1 cellular context compared by ENCODE assay signal in the genomic region with DNA sequence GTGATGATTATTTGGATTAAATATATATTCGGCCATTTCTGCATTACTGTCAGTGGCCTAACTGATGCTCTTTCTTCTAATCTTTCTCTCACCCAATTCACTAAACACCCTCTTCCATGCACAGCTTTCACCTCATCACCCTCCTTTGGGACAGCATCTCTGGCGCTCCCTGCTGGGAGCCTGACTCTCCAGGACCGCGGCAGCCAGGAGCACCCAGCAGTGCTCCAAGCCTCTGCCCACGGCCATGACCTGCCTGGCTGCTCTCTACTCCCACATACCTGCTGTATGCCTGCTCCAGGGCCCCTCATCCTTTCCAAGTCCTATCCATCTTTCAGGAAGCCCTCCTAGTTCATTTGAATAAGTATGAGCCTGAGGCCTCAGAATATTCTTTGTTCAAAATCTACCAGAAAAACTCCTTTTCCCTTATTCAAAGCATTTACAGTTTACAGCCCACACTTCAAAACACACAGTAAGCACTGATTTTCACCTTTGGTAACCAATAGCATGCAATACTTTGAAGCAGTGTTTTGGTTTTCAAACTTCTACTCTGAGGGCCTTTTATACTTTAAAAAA.
TF ChIP-seq lines count a peak whose summit lies in the region.

No MANE protein-coding gene starts in this region.

TF ChIP-seq in GM12878, 131 proteins besides CTCF, POLR2A, EP300 and RAD21 (continued from another document):
- TF ChIP-seq ZNF217 (IDR thresholded peaks at IDR 0.05) = no peak
- no peak for TF ChIP-seq RB1 (IDR thresholded peaks at IDR 0.05; ENCODE audit: borderline replicate concordance)
- TF ChIP-seq IKZF1 (conservative IDR thresholded peaks at IDR 0.05) = no peak
- TF ChIP-seq CREB1 (IDR thresholded peaks at IDR 0.05; ENCODE audit: low read depth) = no peak
- TF ChIP-seq ASH2L (IDR thresholded peaks at IDR 0.05; ENCODE audit: borderline replicate concordance, low read depth) = no peak
- no peak for TF ChIP-seq IKZF2 (IDR thresholded peaks at IDR 0.05)
- TF ChIP-seq PAX8 (IDR thresholded peaks at IDR 0.05) = no peak
- TF ChIP-seq, protein P1, sequence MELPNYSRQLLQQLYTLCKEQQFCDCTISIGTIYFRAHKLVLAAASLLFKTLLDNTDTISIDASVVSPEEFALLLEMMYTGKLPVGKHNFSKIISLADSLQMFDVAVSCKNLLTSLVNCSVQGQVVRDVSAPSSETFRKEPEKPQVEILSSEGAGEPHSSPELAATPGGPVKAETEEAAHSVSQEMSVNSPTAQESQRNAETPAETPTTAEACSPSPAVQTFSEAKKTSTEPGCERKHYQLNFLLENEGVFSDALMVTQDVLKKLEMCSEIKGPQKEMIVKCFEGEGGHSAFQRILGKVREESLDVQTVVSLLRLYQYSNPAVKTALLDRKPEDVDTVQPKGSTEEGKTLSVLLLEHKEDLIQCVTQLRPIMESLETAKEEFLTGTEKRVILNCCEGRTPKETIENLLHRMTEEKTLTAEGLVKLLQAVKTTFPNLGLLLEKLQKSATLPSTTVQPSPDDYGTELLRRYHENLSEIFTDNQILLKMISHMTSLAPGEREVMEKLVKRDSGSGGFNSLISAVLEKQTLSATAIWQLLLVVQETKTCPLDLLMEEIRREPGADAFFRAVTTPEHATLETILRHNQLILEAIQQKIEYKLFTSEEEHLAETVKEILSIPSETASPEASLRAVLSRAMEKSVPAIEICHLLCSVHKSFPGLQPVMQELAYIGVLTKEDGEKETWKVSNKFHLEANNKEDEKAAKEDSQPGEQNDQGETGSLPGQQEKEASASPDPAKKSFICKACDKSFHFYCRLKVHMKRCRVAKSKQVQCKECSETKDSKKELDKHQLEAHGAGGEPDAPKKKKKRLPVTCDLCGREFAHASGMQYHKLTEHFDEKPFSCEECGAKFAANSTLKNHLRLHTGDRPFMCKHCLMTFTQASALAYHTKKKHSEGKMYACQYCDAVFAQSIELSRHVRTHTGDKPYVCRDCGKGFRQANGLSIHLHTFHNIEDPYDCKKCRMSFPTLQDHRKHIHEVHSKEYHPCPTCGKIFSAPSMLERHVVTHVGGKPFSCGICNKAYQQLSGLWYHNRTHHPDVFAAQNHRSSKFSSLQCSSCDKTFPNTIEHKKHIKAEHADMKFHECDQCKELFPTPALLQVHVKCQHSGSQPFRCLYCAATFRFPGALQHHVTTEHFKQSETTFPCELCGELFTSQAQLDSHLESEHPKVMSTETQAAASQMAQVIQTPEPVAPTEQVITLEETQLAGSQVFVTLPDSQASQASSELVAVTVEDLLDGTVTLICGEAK (IDR thresholded peaks at IDR 0.05; ENCODE audit: borderline replicate concordance) = no peak
- no peak for TF ChIP-seq RUNX3 (IDR thresholded peaks at IDR 0.05; ENCODE audit: low read length)
- TF ChIP-seq JUND (IDR thresholded peaks at IDR 0.05; ENCODE audit: low read depth, low read length) = no peak
- no peak for TF ChIP-seq ZNF622 (IDR thresholded peaks at IDR 0.05)
- TF ChIP-seq EGR1 (IDR thresholded peaks at IDR 0.05; ENCODE audit: borderline replicate concordance in 1 of 2, low read depth in 2 of 2, low read length in 2 of 2) = no peak
- TF ChIP-seq, protein P2, sequence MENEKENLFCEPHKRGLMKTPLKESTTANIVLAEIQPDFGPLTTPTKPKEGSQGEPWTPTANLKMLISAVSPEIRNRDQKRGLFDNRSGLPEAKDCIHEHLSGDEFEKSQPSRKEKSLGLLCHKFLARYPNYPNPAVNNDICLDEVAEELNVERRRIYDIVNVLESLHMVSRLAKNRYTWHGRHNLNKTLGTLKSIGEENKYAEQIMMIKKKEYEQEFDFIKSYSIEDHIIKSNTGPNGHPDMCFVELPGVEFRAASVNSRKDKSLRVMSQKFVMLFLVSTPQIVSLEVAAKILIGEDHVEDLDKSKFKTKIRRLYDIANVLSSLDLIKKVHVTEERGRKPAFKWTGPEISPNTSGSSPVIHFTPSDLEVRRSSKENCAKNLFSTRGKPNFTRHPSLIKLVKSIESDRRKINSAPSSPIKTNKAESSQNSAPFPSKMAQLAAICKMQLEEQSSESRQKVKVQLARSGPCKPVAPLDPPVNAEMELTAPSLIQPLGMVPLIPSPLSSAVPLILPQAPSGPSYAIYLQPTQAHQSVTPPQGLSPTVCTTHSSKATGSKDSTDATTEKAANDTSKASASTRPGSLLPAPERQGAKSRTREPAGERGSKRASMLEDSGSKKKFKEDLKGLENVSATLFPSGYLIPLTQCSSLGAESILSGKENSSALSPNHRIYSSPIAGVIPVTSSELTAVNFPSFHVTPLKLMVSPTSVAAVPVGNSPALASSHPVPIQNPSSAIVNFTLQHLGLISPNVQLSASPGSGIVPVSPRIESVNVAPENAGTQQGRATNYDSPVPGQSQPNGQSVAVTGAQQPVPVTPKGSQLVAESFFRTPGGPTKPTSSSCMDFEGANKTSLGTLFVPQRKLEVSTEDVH (IDR thresholded peaks at IDR 0.05; ENCODE audit: low read depth, partially characterized antibody) = no peak
- TF ChIP-seq CBX5 (IDR thresholded peaks at IDR 0.05; ENCODE audit: low read depth) = no peak
